Comparison of ENCODE assay signal across 16 cellular contexts in genomic region chr10:103799341-103799740, GRCh38. TPM values are rescaled to one million over a fixed set of nuclear protein-coding genes. Genes with fewer than 3 reads are reported as not detected.
A peak's percentile ranks its signal among the peaks of the same experiment; 100 is the strongest.
DNase-seq lines count a peak whose midpoint lies in the region; ATAC-seq, FAIRE-seq and TF ChIP-seq lines count a peak whose summit lies in the region.
"Had no signal": no experiment of that assay in that cellular context is flagged by ENCODE, and none has a peak within 500 bp of the region (broad histone marks: within the 10 kb centered on the region; RNA-seq: fewer than 3 reads in every experiment).

No MANE protein-coding gene starts in this region.

- CTCF ChIA-PET in activated naive CD4-positive, alpha-beta T cell treated with anti-CD3 and anti-CD28 coated beads, Interleukin-2, amount 10 ng/mL, durations not matched to agents 7 days and 5 days (lab: Charles Lee) = interaction anchor here (1.7 kb wide), 1 partner anchor 88 kb away, joined by 6 read pairs; no protein-coding TSS in a partner anchor
- CTCF ChIA-PET in activated naive CD4-positive, alpha-beta T cell treated with anti-CD3 and anti-CD28 coated beads for 36 hours (lab: Charles Lee) = no interaction called here
- CTCF ChIA-PET in HEK293 (lab: Yijun Ruan, JAX) = interaction anchor here (0.7 kb wide), 1 partner anchor 36 kb away, joined by 3 read pairs; no protein-coding TSS in a partner anchor
- CTCF ChIA-PET in HepG2 (lab: Yijun Ruan, JAX; ENCODE audit: low intra/inter-chr PET ratio, low total read pairs) = no interaction called here

- H3F3A ChIP-seq in smooth muscle cell (ENCODE audit: low read depth) = peaks cover 17% of the 10 kb centered on the region

- POLR2A ChIA-PET in HEK293 (lab: Yijun Ruan, JAX) = no interaction called here
- POLR2A ChIA-PET in HepG2 (lab: Yijun Ruan, JAX) = no interaction called here

- no peak for ATAC-seq in HepG2

- TF ChIP-seq EP300 in HepG2 (IDR thresholded peaks at IDR 0.05; ENCODE audit: low read depth in 2 of 2, low read length in 2 of 2) = no peak
- no peak for TF ChIP-seq EP300 in HepG2 (CRISPR knock-in tag; IDR thresholded peaks at IDR 0.05; ENCODE audit: borderline replicate concordance)

- H3K27ac ChIP-seq in HEK293 (ENCODE audit: extremely low read depth, low read depth, low read length) = no peak overlapping the region
- peak overlapping the region; percentile 72 for H3K27ac ChIP-seq in epithelial cell of prostate
- H3K27ac ChIP-seq in smooth muscle cell (ENCODE audit: low read depth) = peak overlapping the region; percentile 82
- H3K27ac ChIP-seq in HepG2 (ENCODE audit: extremely low read length, insufficient read depth, low read length) = no peak overlapping the region

- H3K4me3 ChIP-seq in HEK293 (ENCODE audit: low read depth, low read length) (no peak overlapping the region), smooth muscle cell (no peak overlapping the region), HepG2 (replicated peaks in 1 of 3; ENCODE audit: insufficient read depth in 1 of 3, low read depth in 2 of 3, low read length in 3 of 3) (no peak overlapping the region)

- H3K9me3 Mint-ChIP-seq in activated naive CD4-positive, alpha-beta T cell treated with anti-CD3 and anti-CD28 coated beads, Interleukin-2, amount 10 ng/mL, durations not matched to agents 7 days and 5 days = no peaks in the 10 kb centered on the region
- H3K9me3 Mint-ChIP-seq in activated naive CD4-positive, alpha-beta T cell treated with anti-CD3 and anti-CD28 coated beads for 36 hours = no peaks in the 10 kb centered on the region
- H3K9me3 Mint-ChIP-seq: CD4-positive, alpha-beta memory T cell had no signal

- no peak for DNase-seq in activated naive CD4-positive, alpha-beta T cell treated with anti-CD3 and anti-CD28 coated beads, Interleukin-2, amount 10 ng/mL, durations not matched to agents 7 days and 5 days
- no peak for DNase-seq in activated naive CD4-positive, alpha-beta T cell treated with anti-CD3 and anti-CD28 coated beads for 36 hours
- DNase-seq in epithelial cell of prostate (ENCODE audit: low read depth, low spot score) (no peak), smooth muscle cell (lab: John Stamatoyannopoulos, UW; ENCODE audit: unreplicated experiment) (no peak), GM10266 (ENCODE audit: extremely low spot score) (no peak), HepG2 (ENCODE audit: low spot score) (no peak)
- DNase-seq: ACHN; CD4-positive, alpha-beta memory T cell; MM.1S; NCI-H1417; NCI-H1930; NCI-H2171 treated with DMSO at 0.1 percent for 48 hours; NCI-H82; Right ventricle myocardium superior had no signal

- H3K36me3 ChIP-seq in HEK293 (ENCODE audit: control insufficient read depth in 2 of 2, insufficient read depth in 1 of 2, low read length in 2 of 2) (peaks cover 0 to 15% of the 10 kb centered on the region in 2 experiments; a peak in 2 of 3 replicates), smooth muscle cell (ENCODE audit: low read depth) (no peaks in the 10 kb centered on the region), HepG2 (replicated peaks in 1 of 2; ENCODE audit: control insufficient read depth in 1 of 2, insufficient read depth in 2 of 2, low read length in 2 of 2) (peaks cover 23 to 50% of the 10 kb centered on the region in 2 experiments)

- H3K27me3 ChIP-seq in smooth muscle cell (ENCODE audit: low read depth) = no peaks in the 10 kb centered on the region
- H3K27me3 ChIP-seq in HepG2 (ENCODE audit: control insufficient read depth in 1 of 2, insufficient read depth in 2 of 2, low read length in 2 of 2) = no peaks in the 10 kb centered on the region

- BruUV-seq in HepG2 (replicated peaks; lab: Mats Ljungman, UMichigan) = no TSS peak

- H2AFZ ChIP-seq in smooth muscle cell (ENCODE audit: low read depth) (no peak overlapping the region), HepG2 (ENCODE audit: low read length) (no peak overlapping the region)

- H3K79me2 ChIP-seq in smooth muscle cell (ENCODE audit: low read depth) (peaks cover 12% of the 10 kb centered on the region), HepG2 (ENCODE audit: insufficient read depth, low read length) (peaks cover 12% of the 10 kb centered on the region)

- peak overlapping the region; percentile 70 for H3K27ac Mint-ChIP-seq in activated naive CD4-positive, alpha-beta T cell treated with anti-CD3 and anti-CD28 coated beads, Interleukin-2, amount 10 ng/mL, durations not matched to agents 7 days and 5 days
- H3K27ac Mint-ChIP-seq in activated naive CD4-positive, alpha-beta T cell treated with anti-CD3 and anti-CD28 coated beads for 36 hours = no peak overlapping the region
- H3K27ac Mint-ChIP-seq: B cell had no signal

- H3K36me3 Mint-ChIP-seq in activated naive CD4-positive, alpha-beta T cell treated with anti-CD3 and anti-CD28 coated beads, Interleukin-2, amount 10 ng/mL, durations not matched to agents 7 days and 5 days = no peaks in the 10 kb centered on the region
- no peaks in the 10 kb centered on the region for H3K36me3 Mint-ChIP-seq in activated naive CD4-positive, alpha-beta T cell treated with anti-CD3 and anti-CD28 coated beads for 36 hours (ENCODE audit: low read depth)
- H3K36me3 Mint-ChIP-seq: CD4-positive, alpha-beta memory T cell had no signal

- TF ChIP-seq CTCF in HEK293 (tag by site-specific recombination; IDR thresholded peaks at IDR 0.05) (no peak), smooth muscle cell (IDR thresholded peaks at IDR 0.05; ENCODE audit: borderline replicate concordance, insufficient read depth, poor library complexity, severe bottlenecking) (no peak), GM10266 (IDR thresholded peaks at IDR 0.05; ENCODE audit: control insufficient read depth, insufficient read depth, low read depth, missing control alignments) (no peak), HepG2 (CRISPR knock-in tag; IDR thresholded peaks at IDR 0.05) (no peak)

- FAIRE-seq in HepG2 (lab: Jason Lieb, UNC) = no peak

- H3K9me3 ChIP-seq in HEK293 (ENCODE audit: control insufficient read depth, insufficient read depth, low read depth, low read length) (no peaks in the 10 kb centered on the region), smooth muscle cell (replicated peaks; ENCODE audit: low read depth) (no peaks in the 10 kb centered on the region), HepG2 (ENCODE audit: low read length) (no peaks in the 10 kb centered on the region)

- H3K4me3 Mint-ChIP-seq in activated naive CD4-positive, alpha-beta T cell treated with anti-CD3 and anti-CD28 coated beads, Interleukin-2, amount 10 ng/mL, durations not matched to agents 7 days and 5 days = no peak overlapping the region
- H3K4me3 Mint-ChIP-seq in activated naive CD4-positive, alpha-beta T cell treated with anti-CD3 and anti-CD28 coated beads for 36 hours = no peak overlapping the region
- H3K4me3 Mint-ChIP-seq: B cell; CD4-positive, alpha-beta memory T cell had no signal

- peak overlapping the region; percentile 9 for H3K9ac ChIP-seq in smooth muscle cell (ENCODE audit: low read depth)
- no peak overlapping the region for H3K9ac ChIP-seq in HepG2 (ENCODE audit: insufficient read depth, low read depth, low read length)

- in situ Hi-C loops in HepG2 (cut with HindIII; ENCODE audit: extremely low pct_ligation_motif_present, low pct_unique_long_range_greater_than_20kb) = no loop called here

- peaks cover 98% of the 10 kb centered on the region for H4K20me1 ChIP-seq in smooth muscle cell (ENCODE audit: low read depth)
- H4K20me1 ChIP-seq in HepG2 (ENCODE audit: insufficient read depth, low read length) = peaks cover 3% of the 10 kb centered on the region; the same call in 1 of the 2 replicates

- intact Hi-C loops in activated naive CD4-positive, alpha-beta T cell treated with anti-CD3 and anti-CD28 coated beads for 36 hours (cut with micrococcal nuclease) = no loop called here
- intact Hi-C loops in HepG2 (cut with micrococcal nuclease; ENCODE audit: unreplicated experiment) = no loop called here

- TF ChIP-seq POLR2A in HepG2 (IDR thresholded peaks at IDR 0.05; ENCODE audit: insufficient read depth in 1 of 2, low read depth in 2 of 2, low read length in 2 of 2) = no peak

- H3K4me2 ChIP-seq in smooth muscle cell = peak overlapping the region; percentile 18
- no peak overlapping the region for H3K4me2 ChIP-seq in HepG2 (ENCODE audit: low read depth, low read length)

- WGBS in smooth muscle cell (ENCODE audit: low lambda C conversion rate) = 84% methylated on average over 4 of the region's 4 CpGs
- 100% methylated on average over 4 of the region's 4 CpGs for WGBS in HepG2 (ENCODE audit: low lambda C conversion rate)

- TF ChIP-seq RAD21 in HepG2 (CRISPR knock-in tag; IDR thresholded peaks at IDR 0.05) = no peak

- H3K4me1 Mint-ChIP-seq in activated naive CD4-positive, alpha-beta T cell treated with anti-CD3 and anti-CD28 coated beads, Interleukin-2, amount 10 ng/mL, durations not matched to agents 7 days and 5 days = peaks cover 34% of the 10 kb centered on the region
- peaks cover 18% of the 10 kb centered on the region for H3K4me1 Mint-ChIP-seq in activated naive CD4-positive, alpha-beta T cell treated with anti-CD3 and anti-CD28 coated beads for 36 hours (ENCODE audit: low read depth)

- H3K27me3 Mint-ChIP-seq in activated naive CD4-positive, alpha-beta T cell treated with anti-CD3 and anti-CD28 coated beads, Interleukin-2, amount 10 ng/mL, durations not matched to agents 7 days and 5 days = peaks cover 16% of the 10 kb centered on the region
- H3K27me3 Mint-ChIP-seq in activated naive CD4-positive, alpha-beta T cell treated with anti-CD3 and anti-CD28 coated beads for 36 hours (ENCODE audit: low read depth) = no peaks in the 10 kb centered on the region
- H3K27me3 Mint-ChIP-seq: CD4-positive, alpha-beta memory T cell had no signal

- no peaks in the 10 kb centered on the region for H3K4me1 ChIP-seq in HEK293 (ENCODE audit: control insufficient read depth, insufficient read depth, low read length)
- peaks cover 16% of the 10 kb centered on the region for H3K4me1 ChIP-seq in smooth muscle cell (ENCODE audit: low read depth)
- H3K4me1 ChIP-seq in HepG2 (ENCODE audit: insufficient read depth, low read length) = peaks cover 82% of the 10 kb centered on the region

RNA-seq across cellular contexts. Expression of gene SH3PXD2A, which starts 56.0 kb away (rescaled TPM):
- 1 to 10 TPM; 7.8 to 8.5 TPM for total RNA-seq in activated naive CD4-positive, alpha-beta T cell treated with anti-CD3 and anti-CD28 coated beads for 36 hours
- 37.6 and 37.9 TPM in 2 replicates for total RNA-seq in smooth muscle cell
- polyA plus RNA-seq in smooth muscle cell = 30.1 and 33.4 TPM in 2 replicates
- total RNA-seq in HepG2 (2016; rRNA removed; fragmentation: Illumina TruSeq; extraction: Trizol) = 11.3 and 11.9 TPM in 2 replicates
- total RNA-seq in HepG2 (2016; cell fraction: cytosol; rRNA removed; fragmentation: Illumina TruSeq; extraction: Trizol; ENCODE audit: low read depth) = 4.0 and 4.5 TPM in 2 replicates
- 9.8 and 11.8 TPM in 2 replicates for total RNA-seq in HepG2 (2016; cell fraction: insoluble cytoplasmic fraction; rRNA removed; fragmentation: Illumina TruSeq; extraction: Trizol)
- 5.9 and 6.1 TPM in 2 replicates for total RNA-seq in HepG2 (2016; cell fraction: membrane; rRNA removed; fragmentation: Illumina TruSeq; extraction: Trizol)
- total RNA-seq in HepG2 (2016; cell fraction: nucleus; rRNA removed; fragmentation: Illumina TruSeq; extraction: Trizol) = 16.3 and 19.2 TPM in 2 replicates
- 11.1 and 12.3 TPM in 2 replicates for polyA plus RNA-seq in HepG2 (2011; rRNA removed)
- 6.6 and 7.4 TPM in 2 replicates for polyA plus RNA-seq in HepG2 (2011; cell fraction: cytosol; rRNA removed)
- polyA plus RNA-seq in HepG2 (2011; cell fraction: nucleus; rRNA removed) = 57.1 and 64.0 TPM in 2 replicates
- 17.1 and 19.3 TPM in 2 replicates for polyA plus RNA-seq in HepG2 (2012)
- 0.71 and 0.86 TPM in 2 replicates for polyA plus RNA-seq in HepG2 (2016; cell fraction: cytosol; fragmentation: Illumina TruSeq; extraction: Trizol; ENCODE audit: low read depth)
- polyA plus RNA-seq in HepG2 (2016; cell fraction: insoluble cytoplasmic fraction; fragmentation: Illumina TruSeq; extraction: Trizol; ENCODE audit: low read depth) = 12.9 and 16.7 TPM in 2 replicates
- 3.4 and 3.5 TPM in 2 replicates for polyA plus RNA-seq in HepG2 (2016; cell fraction: membrane; fragmentation: Illumina TruSeq; extraction: Trizol; ENCODE audit: low read depth)
- polyA plus RNA-seq in HepG2 (2016; cell fraction: nucleus; fragmentation: Illumina TruSeq; extraction: Trizol; ENCODE audit: insufficient read depth, low read depth) = 64.6 and 72.1 TPM in 2 replicates
- polyA minus RNA-seq in HepG2 (2011; rRNA and poly(A)+ RNA removed; ENCODE audit: low replicate concordance) = 15.4 and 19.2 TPM in 2 replicates
- polyA minus RNA-seq in HepG2 (2011; cell fraction: cytosol; rRNA and poly(A)+ RNA removed) = 13.5 and 14.3 TPM in 2 replicates
- polyA minus RNA-seq in HepG2 (2011; cell fraction: nucleus; rRNA and poly(A)+ RNA removed) = 19.7 and 22.9 TPM in 2 replicates

Comparison
In these comparisons a context has a peak if more than half of its experiments do, and no peak if none do; other contexts are left out.
1. CTCF ChIA-PET loops: an anchor here in activated naive CD4-positive, alpha-beta T cell treated with anti-CD3 and anti-CD28 coated beads, Interleukin-2, amount 10 ng/mL, durations not matched to agents 7 days and 5 days (1.7 kb wide) and HEK293 (0.7 kb wide); none called in activated naive CD4-positive, alpha-beta T cell treated with anti-CD3 and anti-CD28 coated beads for 36 hours and HepG2.
2. H3K27ac ChIP-seq: peak in epithelial cell of prostate (single experiment) and smooth muscle cell (single experiment); none in HEK293 (single experiment) and HepG2 (single experiment).